In genomic region chr21:40929833-40930232, GRCh38 we compare ENCODE assay signal across 33 cellular contexts.
"Had no signal": no experiment of that assay in that cellular context is flagged by ENCODE, and none has a peak within 500 bp of the region (broad histone marks: within the 10 kb centered on the region; RNA-seq: fewer than 3 reads in every experiment).

No MANE protein-coding gene starts in this region.

- H3K9me3 ChIP-seq: adrenal gland, body of pancreas had no signal

- H3K27ac ChIP-seq: adrenal gland, ascending aorta, body of pancreas, brain microvascular endothelial cell, breast epithelium, cardiac muscle cell had no signal

- H3K4me1 ChIP-seq: adrenal gland, ascending aorta, body of pancreas, breast epithelium had no signal

- ATAC-seq: activated naive CD4-positive, alpha-beta T cell treated with anti-CD3 and anti-CD28 coated beads, Interleukin-2, amount 50 U/mL, for 72 hours; activated naive CD8-positive, alpha-beta T cell treated with anti-CD3 and anti-CD28 coated beads, Interleukin-2, amount 50 U/mL, for 24 hours; activated T-cell treated with anti-CD3 and anti-CD28 coated beads, Interleukin-2, amount 50 U/mL, for 4 hours; activated T-cell treated with anti-CD3 and anti-CD28 coated beads, Interleukin-2, amount 50 U/mL, for 72 hours; activated T-helper 17 cell treated with anti-CD3 and anti-CD28 coated beads, Interleukin-2, amount 50 U/mL, for 72 hours; body of pancreas had no signal

- DNase-seq: activated effector memory CD4-positive, alpha-beta T cell treated with anti-CD3 and anti-CD28 coated beads, Interleukin-2, amount 50 U/mL, for 16 hours; activated effector memory CD4-positive, alpha-beta T cell treated with Interleukin-2 at 50 U/mL for 16 hours; activated gamma-delta T cell; activated gamma-delta T cell treated with Interleukin-2 at 50 U/mL for 16 hours; activated naive CD4-positive, alpha-beta T cell; activated naive CD4-positive, alpha-beta T cell treated with anti-CD3 and anti-CD28 coated beads for 36 hours; activated naive CD4-positive, alpha-beta T cell treated with anti-CD3 and anti-CD28 coated beads, Interleukin-2, amount 10 ng/mL, durations not matched to agents 7 days and 5 days; activated naive CD4-positive, alpha-beta T cell treated with anti-CD3 and anti-CD28 coated beads, Interleukin-2, amount 50 U/mL, for 16 hours; activated naive CD4-positive, alpha-beta T cell treated with Interleukin-2 at 50 U/mL for 16 hours; activated naive CD8-positive, alpha-beta T cell treated with anti-CD3 and anti-CD28 coated beads for 36 hours; activated naive CD8-positive, alpha-beta T cell treated with anti-CD3 and anti-CD28 coated beads, Interleukin-2, amount 10 ng/mL, durations not matched to agents 7 days and 5 days; activated naive CD8-positive, alpha-beta T cell treated with anti-CD3 and anti-CD28 coated beads, Interleukin-2, amount 50 U/mL, for 24 hours; activated T-cell treated with anti-CD3 and anti-CD28 coated beads, Interleukin-2, amount 50 U/mL, for 24 hours; activated T-cell treated with anti-CD3 and anti-CD28 coated beads, Interleukin-2, amount 50 U/mL, for 4 hours; activated T-cell treated with anti-CD3 and anti-CD28 coated beads, Interleukin-2, amount 50 U/mL, for 48 hours; activated T-cell treated with anti-CD3 and anti-CD28 coated beads, Interleukin-2, amount 50 U/mL, for 72 hours; adrenal gland; amniotic stem cell; amygdala; anterior cingulate cortex; aorta; body of pancreas; brain microvascular endothelial cell; caudate nucleus; central memory CD4-positive, alpha-beta T cell; cerebellar nuclear complex had no signal

- H3K27me3 ChIP-seq: adrenal gland, ascending aorta, body of pancreas, brain microvascular endothelial cell, breast epithelium, cardiac muscle cell had no signal

- H3K36me3 ChIP-seq: adrenal gland, ascending aorta, brain microvascular endothelial cell, breast epithelium, cardiac muscle cell had no signal

- FAIRE-seq: astrocyte, bronchial epithelial cell had no signal

- H3K4me3 ChIP-seq: adrenal gland, ascending aorta, body of pancreas, breast epithelium, cardiac muscle cell had no signal
